Comparison of ENCODE assay signal across 13 cellular contexts in the genomic region with DNA sequence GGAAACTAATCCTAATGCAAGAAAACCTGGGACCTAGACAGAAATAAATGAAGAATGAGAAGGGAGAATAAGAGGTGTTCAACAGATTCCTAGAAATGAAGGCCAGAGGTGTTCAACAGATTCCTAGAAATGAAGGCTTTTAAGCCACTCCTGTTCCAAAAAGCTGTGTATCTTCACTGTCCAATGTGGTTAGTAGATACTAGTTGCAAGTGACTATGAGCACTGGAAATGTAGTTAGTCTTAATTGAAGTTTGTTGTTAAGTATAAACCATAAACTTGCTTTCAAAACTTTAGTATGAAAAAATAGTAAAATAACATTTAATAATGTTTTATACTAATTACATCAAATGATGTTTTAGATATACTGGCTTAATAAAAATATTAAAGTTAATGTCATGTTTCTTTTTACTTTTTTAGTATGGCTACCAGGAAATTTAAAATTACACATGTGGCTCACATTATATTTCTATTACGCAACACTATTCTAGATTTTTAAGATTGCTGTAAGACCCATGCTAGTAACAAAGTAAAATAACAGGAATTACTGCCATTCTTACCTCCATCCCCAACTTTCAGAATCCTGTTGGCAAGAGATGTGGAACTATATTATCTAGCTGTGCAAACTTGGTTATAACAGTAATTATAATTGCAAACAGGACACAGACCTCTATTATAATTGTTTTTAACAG. TPM values are rescaled to one million over a fixed set of nuclear protein-coding genes. Genes with fewer than 3 reads are reported as not detected.
DNase-seq lines count a peak whose midpoint lies in the region; ATAC-seq, FAIRE-seq and TF ChIP-seq lines count a peak whose summit lies in the region.
"Had no signal": no experiment of that assay in that cellular context is flagged by ENCODE, and none has a peak within 500 bp of the region (broad histone marks: within the 10 kb centered on the region; RNA-seq: fewer than 3 reads in every experiment).

No MANE protein-coding gene starts in this region.

- no peaks in the 10 kb centered on the region for H3K79me1 ChIP-seq in H1 (ENCODE audit: low read depth, low read length)

- H3K9me3 ChIP-seq in DND-41 (ENCODE audit: insufficient read depth, low read length, severe bottlenecking) (peaks cover 16% of the 10 kb centered on the region), Karpas-422 (ENCODE audit: low read length) (peaks cover 8% of the 10 kb centered on the region; the same call in 1 of the 2 replicates), H1 (ENCODE audit: insufficient read depth in 2 of 2, low read depth in 1 of 2, low read length in 1 of 2) (peaks cover 11 to 17% of the 10 kb centered on the region in 2 experiments; a peak in 3 of 4 replicates)

- no peak overlapping the region for H3K23ac ChIP-seq in H1 (ENCODE audit: insufficient read length)

- intact Hi-C loops in posterior vena cava (cut with DNase I), result loop anchor here (5.0 to 10.0 kb wide), 2 partner anchors 56 to 58 kb away; a partner anchor contains a TSS

- DNase-seq in DND-41 (no peak), Karpas-422 (peak; percentile 24), H1 (ENCODE audit: low read depth in 1 of 2, low spot score in 2 of 2) (no peak), posterior vena cava (ENCODE audit: low spot score) (no peak), SKM-1 (lab: John Stamatoyannopoulos, UW; ENCODE audit: unreplicated experiment) (no peak), Kasumi-1 (lab: John Stamatoyannopoulos, UW) (no peak)
- no peak for DNase-seq in stimulated activated CD4-positive, alpha-beta T cell treated with anti-CD3 and anti-CD28 coated beads, Interleukin-4, amount 100 ng/mL, for 24 hours
- DNase-seq: activated CD4-positive, alpha-beta T cell treated with anti-CD3 and anti-CD28 coated beads, Interleukin-2, amount 50 U/mL, for 48 hours; DMS79 treated with DMSO at 0.1 percent for 48 hours; NCI-H226; SHP77 had no signal

- no peak for TF ChIP-seq EP300 in H1 (IDR thresholded peaks at IDR 0.05; ENCODE audit: borderline replicate concordance in 1 of 2, low read depth in 2 of 2, low read length in 2 of 2)

- TF ChIP-seq CTCF in DND-41 (IDR thresholded peaks at IDR 0.05; ENCODE audit: borderline replicate concordance, extremely low read depth, low read length, poor library complexity, severe bottlenecking) (no peak), H1 (IDR thresholded peaks at IDR 0.05; ENCODE audit: control extremely low read depth in 1 of 3, insufficient read depth in 1 of 3, low read depth in 1 of 3, low read length in 3 of 3) (no peak)

- no peak overlapping the region for H3K9ac ChIP-seq in DND-41 (ENCODE audit: low read depth, low read length)
- no peak overlapping the region for H3K9ac ChIP-seq in Karpas-422 (ENCODE audit: low read length)
- no peak overlapping the region for H3K9ac ChIP-seq in H1 (replicated peaks in 1 of 4; ENCODE audit: extremely low read depth in 1 of 4, low read depth in 3 of 4, low read length in 3 of 4)
- no peak overlapping the region for H3K9ac ChIP-seq in rectal smooth muscle tissue (ENCODE audit: low read length)

- H3K4ac ChIP-seq in H1 (replicated peaks; ENCODE audit: insufficient read length, low read depth, low read length), result no peak overlapping the region

- 0 out of 2 replicates have a peak overlapping the region, but pooled peaks have one; percentile 47 for H3K27ac ChIP-seq in DND-41 (ENCODE audit: low read length)
- H3K27ac ChIP-seq in Karpas-422 (ENCODE audit: low read length), result no peak overlapping the region
- no peak overlapping the region for H3K27ac ChIP-seq in H1 (ENCODE audit: low read depth, low read length)
- H3K27ac ChIP-seq in rectal smooth muscle tissue (ENCODE audit: low read depth, low read length), result peak overlapping the region; percentile 68

- no peak overlapping the region for H3K18ac ChIP-seq in H1 (ENCODE audit: extremely low read depth, low read length)

- no peak overlapping the region for H2BK15ac ChIP-seq in H1 (ENCODE audit: low read length)

- no peak overlapping the region for H3K14ac ChIP-seq in H1 (ENCODE audit: insufficient read length)

- H2AK5ac ChIP-seq in H1 (ENCODE audit: low read depth, low read length), result no peak overlapping the region

- 96% methylated on average over 1 of the region's 1 CpG; no CpG with 5 or more reads in 1 of the 2 experiments for WGBS in H1 (ENCODE audit: extremely low coverage in 1 of 2, insufficient coverage in 1 of 2, insufficient read length in 1 of 2, insufficient replicate concordance in 2 of 2, low coverage in 1 of 2, low lambda C conversion rate in 2 of 2, missing lambda C conversion rate in 1 of 2), 2 experiments

- no peak overlapping the region for H3K56ac ChIP-seq in H1 (replicated peaks; ENCODE audit: insufficient read length, low read depth, low read length)

- POLR2A ChIA-PET in H1 (lab: Charles Lee; ENCODE audit: partially characterized antibody), result no interaction called here

- H2BK12ac ChIP-seq in H1 (ENCODE audit: low read depth, low read length), result no peak overlapping the region

- no peak overlapping the region for H3K4me3 ChIP-seq in DND-41 (ENCODE audit: low read depth in 1 of 2, low read length in 2 of 2)
- H3K4me3 ChIP-seq in Karpas-422 (ENCODE audit: low read length), result no peak overlapping the region
- no peak overlapping the region for H3K4me3 ChIP-seq in H1 (ENCODE audit: extremely low read depth in 1 of 4, insufficient read depth in 2 of 4, low read depth in 3 of 4, low read length in 4 of 4)
- no peak overlapping the region for H3K4me3 ChIP-seq in rectal smooth muscle tissue (ENCODE audit: low read length)

- H3K23me2 ChIP-seq in H1 (ENCODE audit: low read depth, low read length), result no peaks in the 10 kb centered on the region

- no peak for TF ChIP-seq POLR2A in H1 (IDR thresholded peaks at IDR 0.05; ENCODE audit: control extremely low read depth in 1 of 2, low read depth in 2 of 2, low read length in 2 of 2)

- H3K27me3 ChIP-seq in DND-41 (ENCODE audit: insufficient read depth, low read length, poor library complexity), result no peaks in the 10 kb centered on the region
- no peaks in the 10 kb centered on the region for H3K27me3 ChIP-seq in Karpas-422 (ENCODE audit: low read length)
- no peaks in the 10 kb centered on the region for H3K27me3 ChIP-seq in H1 (replicated peaks in 1 of 4; ENCODE audit: control insufficient read depth in 3 of 4, extremely low read depth in 1 of 4, insufficient read depth in 3 of 4, low read length in 3 of 4)
- no peaks in the 10 kb centered on the region for H3K27me3 ChIP-seq in rectal smooth muscle tissue (ENCODE audit: control insufficient read depth, insufficient read depth, low read length)

- ATAC-seq in DND-41 (ENCODE audit: insufficient read depth, low read depth), result peak; percentile 79

- H3K79me2 ChIP-seq in DND-41 (ENCODE audit: insufficient read depth, low read length) (peaks cover 68% of the 10 kb centered on the region), Karpas-422 (ENCODE audit: low read length) (peaks cover 89% of the 10 kb centered on the region), H1 (ENCODE audit: control insufficient read depth in 1 of 2, insufficient read depth in 2 of 2, low read length in 2 of 2) (peaks cover 0 to 9% of the 10 kb centered on the region in 2 experiments; a peak in 2 of 4 replicates)

- H4K20me1 ChIP-seq in DND-41 (ENCODE audit: insufficient read depth, low read length) (peaks cover 8% of the 10 kb centered on the region; the same call in 1 of the 2 replicates), Karpas-422 (ENCODE audit: insufficient read depth, low read depth, low read length) (no peaks in the 10 kb centered on the region), H1 (replicated peaks in 1 of 2; ENCODE audit: control insufficient read depth in 1 of 2, insufficient read depth in 2 of 2, low read length in 2 of 2) (no peaks in the 10 kb centered on the region)

- H2BK20ac ChIP-seq in H1 (ENCODE audit: low read length), result no peak overlapping the region

- H3K36me3 ChIP-seq in DND-41 (ENCODE audit: insufficient read depth, low read length) (peaks cover 75% of the 10 kb centered on the region), Karpas-422 (ENCODE audit: insufficient read depth, low read length) (peaks cover 56% of the 10 kb centered on the region), H1 (ENCODE audit: control insufficient read depth in 2 of 4, insufficient read depth in 4 of 4, low read length in 3 of 4) (peaks cover 0 to 22% (median 5%) of the 10 kb centered on the region in 4 experiments; a peak in 3 of 8 replicates), rectal smooth muscle tissue (ENCODE audit: control insufficient read depth, insufficient read depth, low read length) (no peaks in the 10 kb centered on the region)

- H3K4me2 ChIP-seq in DND-41 (ENCODE audit: insufficient read depth, low read length) (no peak overlapping the region), Karpas-422 (ENCODE audit: low read depth, low read length, poor library complexity, severe bottlenecking) (no peak overlapping the region), H1 (ENCODE audit: insufficient read depth in 1 of 2, low read depth in 2 of 2, low read length in 2 of 2) (no peak overlapping the region)

- H3K4me1 ChIP-seq in DND-41 (ENCODE audit: insufficient read depth, low read length) (peaks cover 24% of the 10 kb centered on the region), Karpas-422 (ENCODE audit: low read length) (no peaks in the 10 kb centered on the region), H1 (replicated peaks in 1 of 4; ENCODE audit: control insufficient read depth in 3 of 4, insufficient read depth in 4 of 4, low read length in 3 of 4) (peaks cover 0 to 4% (median 2%) of the 10 kb centered on the region in 4 experiments; a peak in 1 of 7 replicates), rectal smooth muscle tissue (ENCODE audit: control insufficient read depth, insufficient read depth, low read length) (peaks cover 8% of the 10 kb centered on the region)

- no peaks in the 10 kb centered on the region for H3K9me2 ChIP-seq in Karpas-422 (replicated peaks; ENCODE audit: insufficient read depth, low read length)

- no peak for TF ChIP-seq RAD21 in H1 (IDR thresholded peaks at IDR 0.05 in 1 of 2, conservative IDR thresholded peaks at IDR 0.05 in 1 of 2; ENCODE audit: low read depth in 2 of 2, low read length in 2 of 2)

- CTCF ChIA-PET in H1 (lab: Charles Lee; ENCODE audit: partially characterized antibody), result no interaction called here

- H2AFZ ChIP-seq in DND-41 (ENCODE audit: low read depth, low read length) (no peak overlapping the region), Karpas-422 (ENCODE audit: low read length) (no peak overlapping the region), H1 (ENCODE audit: low read length) (no peak overlapping the region)

- no peak overlapping the region for H2BK5ac ChIP-seq in H1 (ENCODE audit: low read depth, low read length)

- H4K91ac ChIP-seq in H1 (replicated peaks; ENCODE audit: insufficient read length, low read length), result no peak overlapping the region

- H4K5ac ChIP-seq in H1 (ENCODE audit: insufficient read length, low read depth, low read length), result no peak overlapping the region

- H4K8ac ChIP-seq in H1 (ENCODE audit: extremely low read depth, insufficient read depth, low read length), result no peak overlapping the region

- FAIRE-seq in H1 (lab: Jason Lieb, UNC), result no peak
- FAIRE-seq: small intestine had no signal

- no peak overlapping the region for H2BK120ac ChIP-seq in H1 (replicated peaks; ENCODE audit: low read depth, low read length)

RNA-seq across cellular contexts. Expression of a gene that starts 57.5 kb away (rescaled TPM):
- 24.5 and 42.7 TPM in 2 replicates for total RNA-seq in Karpas-422 (2014; rRNA removed; shearing (Covaris generic); ENCODE audit: low replicate concordance)
- total RNA-seq in H1 (2021; fragmentation: NEBNext Ultra II Directional; extraction: Animal tissue kit (Norgen Biotek cat#: 25700)), result 22.6 and 26.6 TPM in 2 replicates
- polyA plus RNA-seq in H1 (2011; rRNA removed), result 4.3 and 5.0 TPM in 2 replicates
- 3.9 TPM for polyA plus RNA-seq in H1 (2011; cell fraction: cytosol; rRNA removed)
- polyA plus RNA-seq in H1 (2011; cell fraction: nucleus; rRNA removed), result 4.5 TPM
- polyA plus RNA-seq in H1 (2012, experiment 1 of 2), result 2.4 to 9.0 TPM (median 4.8 TPM) in 4 replicates
- polyA plus RNA-seq in H1 (2012, experiment 2 of 2), result 0.29 TPM
- polyA plus RNA-seq in H1 (2013, experiment 1 of 2), result 8.1 TPM
- 7.2 TPM for polyA plus RNA-seq in H1 (2013, experiment 2 of 2)
- polyA minus RNA-seq in H1 (2011; rRNA and poly(A)+ RNA removed), result 38.2 and 51.8 TPM in 2 replicates
- 10.2 TPM for polyA minus RNA-seq in H1 (2011; cell fraction: cytosol; rRNA and poly(A)+ RNA removed)
- polyA minus RNA-seq in H1 (2011; cell fraction: nucleus; rRNA and poly(A)+ RNA removed), result 60.1 TPM
- total RNA-seq in posterior vena cava, result 10 to 100 TPM; 37.0 to 50.1 TPM

Comparison
In these comparisons a context has a peak if more than half of its experiments do, and no peak if none do; other contexts are left out.
1. H3K27ac ChIP-seq: peak in DND-41 (single experiment) and rectal smooth muscle tissue (single experiment); none in Karpas-422 (single experiment) and H1 (single experiment).